ENCODE assay signal across 1 cellular context in the genomic region with DNA sequence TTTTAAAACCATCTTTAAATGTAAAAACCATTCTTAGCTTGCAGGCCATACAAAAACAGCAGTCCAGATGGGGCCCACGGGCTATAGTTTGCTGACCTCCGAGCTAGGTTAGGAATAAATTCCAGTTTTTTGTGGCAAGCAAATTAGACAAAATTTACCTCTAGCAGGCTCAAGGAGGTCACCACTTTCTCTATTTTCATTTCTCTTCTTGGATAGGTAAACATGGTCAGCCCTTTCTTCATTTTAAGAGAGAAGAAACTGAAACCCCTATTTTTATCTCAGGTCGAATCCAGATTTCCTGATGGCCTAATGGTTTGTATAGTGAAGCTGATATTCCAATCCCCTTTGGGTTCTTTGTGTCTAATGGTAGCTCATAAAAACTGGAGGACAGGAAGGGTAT.
TF ChIP-seq lines count a peak whose summit lies in the region.

No MANE protein-coding gene starts in this region.

TF ChIP-seq in GM12878, 131 proteins besides CTCF, POLR2A, EP300 and RAD21:
- TF ChIP-seq TCF12 (IDR thresholded peaks at IDR 0.05; ENCODE audit: low read depth, low read length), result no peak
- no peak for TF ChIP-seq SMC3 (IDR thresholded peaks at IDR 0.05; ENCODE audit: borderline replicate concordance, low read length)
